In genomic region chr17:77125432-77125901, GRCh38 we compare ENCODE assay signal across 1 cellular context.
A peak's percentile ranks its signal among the peaks of the same experiment; 100 is the strongest.
TF ChIP-seq lines count a peak whose summit lies in the region.

No MANE protein-coding gene starts in this region.

TF ChIP-seq in SK-N-SH, 30 proteins besides CTCF, POLR2A, EP300 and RAD21 (continued from another document):
- no peak for TF ChIP-seq IRF3 (IDR thresholded peaks at IDR 0.05; ENCODE audit: low read depth, low read length)
- TF ChIP-seq EZH2phosphoT487 (IDR thresholded peaks at IDR 0.05; ENCODE audit: borderline replicate concordance, low read depth) = no peak
- no peak for TF ChIP-seq RFX5 (IDR thresholded peaks at IDR 0.05; ENCODE audit: low read length)
- peak; percentile 71; the same call in 1 of the 2 replicates for TF ChIP-seq USF1 (IDR thresholded peaks at IDR 0.05; ENCODE audit: borderline replicate concordance, low read depth)
- TF ChIP-seq GABPA (IDR thresholded peaks at IDR 0.05; ENCODE audit: low read depth) = peak; percentile 65
- peak; percentile 99 for TF ChIP-seq TEAD4 (IDR thresholded peaks at IDR 0.05; ENCODE audit: borderline replicate concordance, insufficient read depth)
- TF ChIP-seq SIN3A (IDR thresholded peaks at IDR 0.05; ENCODE audit: borderline replicate concordance, low read depth, low read length) = no peak; the same call in none of the 2 replicates
- peak; percentile 99 for TF ChIP-seq MAX (IDR thresholded peaks at IDR 0.05; ENCODE audit: low read depth)
- peak; percentile 90 for TF ChIP-seq NFIC (IDR thresholded peaks at IDR 0.05; ENCODE audit: borderline replicate concordance)
- no peak for TF ChIP-seq GATA2 (CRISPR knock-in tag; IDR thresholded peaks at IDR 0.05)
- TF ChIP-seq ELF1 (IDR thresholded peaks at IDR 0.05) = no peak; the same call in 1 of the 2 replicates
- peak; percentile 80; the same call in 1 of the 2 replicates for TF ChIP-seq POLR2AphosphoS5 (IDR thresholded peaks at IDR 0.05; ENCODE audit: low read depth, low read length)
- no peak for TF ChIP-seq CHD2 (IDR thresholded peaks at IDR 0.05; ENCODE audit: low read length, partially characterized antibody)
- TF ChIP-seq YY1 (IDR thresholded peaks at IDR 0.05; ENCODE audit: low read depth) = peak; percentile 34; the same call in 1 of the 2 replicates
- peak; percentile 99 for TF ChIP-seq JUND (IDR thresholded peaks at IDR 0.05)
- peak; percentile 99 for TF ChIP-seq FOSL2 (IDR thresholded peaks at IDR 0.05; ENCODE audit: borderline replicate concordance, low read depth)
TF ChIP-seq in SK-N-SH: peak in this region for 17.
